Comparison of ENCODE assay signal across 8 cellular contexts in genomic region chr5:142977363-142978051, GRCh38.
DNase-seq lines count a peak whose midpoint lies in the region; ATAC-seq and TF ChIP-seq lines count a peak whose summit lies in the region.

No MANE protein-coding gene starts in this region.

- H3K4me3 ChIP-seq in HFF-Myc (replicated peaks; ENCODE audit: low read depth, low read length) (no peak overlapping the region), ascending aorta (no peak overlapping the region)

- H3K9me3 ChIP-seq in ascending aorta: no peaks in the 10 kb centered on the region

- H3K36me3 ChIP-seq in ascending aorta: no peaks in the 10 kb centered on the region

- ATAC-seq in HG03025 (IDR thresholded peaks at IDR 0.05; ENCODE audit: low FRiP score, unreplicated experiment): no peak

- in situ Hi-C loops in G401 (cut with HindIII; ENCODE audit: low sequenced_read_pairs): no loop called here

- no peak for TF ChIP-seq CTCF in HFF-Myc (IDR thresholded peaks at IDR 0.05; ENCODE audit: low read depth, low read length, missing control alignments)
- no peak for TF ChIP-seq CTCF in ascending aorta (IDR thresholded peaks at IDR 0.05)

- peaks cover 5 to 12% of the 10 kb centered on the region in 2 donors for H3K4me1 ChIP-seq in ascending aorta

- no peak overlapping the region for H3K27ac ChIP-seq in ascending aorta

- DNase-seq in ELR (ENCODE audit: low read depth) (peak; percentile 95), HFF-Myc (ENCODE audit: extremely low read depth, low read depth) (peak; percentile 85), OCI-M1 (lab: John Stamatoyannopoulos, UW) (peak; percentile 66), medulla oblongata (ENCODE audit: extremely low spot score) (peak; percentile 50), G401 (ENCODE audit: low spot score) (no peak), ascending aorta (ENCODE audit: low spot score in 2 of 2) (no peak)
- DNase-seq in activated effector memory CD4-positive, alpha-beta T cell treated with anti-CD3 and anti-CD28 coated beads, Interleukin-2, amount 50 U/mL, for 16 hours: peak; percentile 77

- no peaks in the 10 kb centered on the region for H3K27me3 ChIP-seq in ascending aorta

- intact Hi-C loops in ascending aorta (cut with DNase I): no loop called here

Comparison
In these comparisons a context has a peak if more than half of its experiments do, and no peak if none do; other contexts are left out.
1. DNase-seq: peak in ELR (single experiment), HFF-Myc (single experiment), OCI-M1 (single experiment), activated effector memory CD4-positive, alpha-beta T cell treated with anti-CD3 and anti-CD28 coated beads, Interleukin-2, amount 50 U/mL, for 16 hours (single experiment) and medulla oblongata (single experiment); none in G401 (single experiment) and ascending aorta (0 of 2).